In the genomic region with DNA sequence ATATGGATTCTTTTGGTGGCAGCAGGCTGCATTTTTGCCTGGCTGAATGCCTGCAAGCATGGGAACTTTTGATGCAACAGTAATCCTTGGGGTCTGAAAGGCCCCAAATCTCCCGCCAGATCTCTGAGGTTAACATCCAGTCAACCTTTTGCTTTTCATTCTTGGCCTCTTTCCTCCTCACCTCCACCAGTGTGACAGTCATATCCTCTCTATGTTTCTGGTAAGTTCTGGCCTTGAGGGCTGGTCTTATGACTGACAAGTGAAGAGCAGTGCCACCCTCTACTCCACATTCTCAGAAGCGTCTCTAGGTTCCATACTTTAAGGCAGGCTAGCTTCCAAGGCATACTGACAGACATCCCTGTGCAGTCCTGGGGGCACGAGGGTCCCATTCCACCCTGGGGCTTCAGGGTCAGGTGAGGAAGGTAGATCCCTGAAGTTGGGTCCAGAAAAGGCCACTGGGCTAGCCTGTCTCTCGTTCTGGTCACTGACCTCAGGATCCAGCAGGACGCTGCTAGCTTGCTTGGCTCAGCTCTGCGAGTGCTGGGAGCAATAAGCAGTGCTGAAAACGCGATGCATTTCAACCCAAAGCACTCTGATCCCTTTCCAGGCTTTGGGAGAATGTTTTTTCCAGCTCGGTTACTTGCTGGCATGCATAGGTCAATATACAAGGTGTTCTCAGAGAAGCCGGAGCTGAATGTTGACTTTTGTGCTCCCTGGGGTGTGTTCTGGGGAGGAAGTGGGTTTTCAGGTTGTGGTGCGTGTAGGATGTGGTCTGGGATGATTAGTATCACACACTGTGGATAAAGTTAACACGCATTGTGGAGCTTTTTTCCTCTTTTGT, we compare ENCODE assay signal across 7 cellular contexts.
DNase-seq lines count a peak whose midpoint lies in the region; ATAC-seq and TF ChIP-seq lines count a peak whose summit lies in the region.

No MANE protein-coding gene starts in this region.

- peaks cover 4% of the 10 kb centered on the region for H3K79me1 ChIP-seq in mesendoderm (ENCODE audit: low read length)

- no peak overlapping the region for H2AK5ac ChIP-seq in mesendoderm (ENCODE audit: low read length)

- H3K36me3 ChIP-seq in OCI-LY1 (ENCODE audit: insufficient read depth, low read length), result peaks cover 35% of the 10 kb centered on the region; the same call in 1 of the 2 replicates
- peaks cover 0 to 1% (median 0%) of the 10 kb centered on the region in 4 donors for H3K36me3 ChIP-seq in liver (ENCODE audit: control insufficient read depth in 4 of 4, insufficient read depth in 3 of 4, low read depth in 1 of 4, low read length in 3 of 4)
- H3K36me3 ChIP-seq in mesendoderm (ENCODE audit: control insufficient read depth, insufficient read depth, low read length), result no peaks in the 10 kb centered on the region

- H4K8ac ChIP-seq in mesendoderm (ENCODE audit: low read depth, low read length), result no peak overlapping the region

- H3K79me2 ChIP-seq in OCI-LY1 (ENCODE audit: insufficient read depth, low read length) (peaks cover 80% of the 10 kb centered on the region), mesendoderm (ENCODE audit: control insufficient read depth, insufficient read depth, low read length) (no peaks in the 10 kb centered on the region)

- no peak overlapping the region for H2BK15ac ChIP-seq in mesendoderm (replicated peaks; ENCODE audit: low read depth)

- H3K4me2 ChIP-seq in OCI-LY1 (ENCODE audit: low read length) (peak overlapping the region; percentile 27), mesendoderm (ENCODE audit: low read length) (no peak overlapping the region)

- H3K9ac ChIP-seq in OCI-LY1 (ENCODE audit: low read length), result peak overlapping the region; percentile 26; the same call in 1 of the 2 replicates
- H3K9ac ChIP-seq in liver (ENCODE audit: low read depth in 1 of 2, low read length in 2 of 2), result peak overlapping the region in 1 of 2 donors; percentile 20
- H3K9ac ChIP-seq in mesendoderm (ENCODE audit: low read length), result no peak overlapping the region

- no peaks in the 10 kb centered on the region for H3F3A ChIP-seq in OCI-LY1 (ENCODE audit: insufficient read depth, low read length)

- peak overlapping the region; percentile 83 for H3K27ac Mint-ChIP-seq in activated T-helper 17 cell treated with anti-CD3 and anti-CD28 coated beads, Interleukin-2, amount 50 U/mL, for 72 hours

- H3K9me3 ChIP-seq in OCI-LY1 (ENCODE audit: low read length), result no peaks in the 10 kb centered on the region
- no peaks in the 10 kb centered on the region for H3K9me3 ChIP-seq in liver (ENCODE audit: control insufficient read depth in 4 of 4, low read length in 3 of 4)

- no peaks in the 10 kb centered on the region for H3K27me3 Mint-ChIP-seq in activated T-helper 17 cell treated with anti-CD3 and anti-CD28 coated beads, Interleukin-2, amount 50 U/mL, for 72 hours

- H4K20me1 ChIP-seq in OCI-LY1 (ENCODE audit: insufficient read depth, low read length), result no peaks in the 10 kb centered on the region

- WGBS in liver, result 31% methylated on average over 12 of the region's 12 CpGs
- no CpG with 5 or more reads among the region's 12 CpGs for WGBS in mesendoderm (ENCODE audit: extremely low coverage, insufficient coverage, low lambda C conversion rate)

- H2AFZ ChIP-seq in OCI-LY1 (ENCODE audit: low read length), result no peak overlapping the region

- H3K23ac ChIP-seq in mesendoderm (ENCODE audit: low read length), result no peak overlapping the region

- no peak overlapping the region for H4K5ac ChIP-seq in mesendoderm (ENCODE audit: low read length)

- H3K4me3 ChIP-seq in OCI-LY1 (ENCODE audit: low read depth, low read length, poor library complexity, severe bottlenecking) (peak overlapping the region; percentile 2), liver (ENCODE audit: low read depth in 1 of 3, low read length in 3 of 3) (no peak overlapping the region), mesendoderm (ENCODE audit: low read length) (no peak overlapping the region)

- peak overlapping the region; percentile 79 for H3K4me3 Mint-ChIP-seq in activated T-helper 17 cell treated with anti-CD3 and anti-CD28 coated beads, Interleukin-2, amount 50 U/mL, for 72 hours

- TF ChIP-seq RAD21 in liver (IDR thresholded peaks at IDR 0.05), result peak in 1 of 2 donors; percentile 42

- TF ChIP-seq CTCF in OCI-LY1 (IDR thresholded peaks at IDR 0.05; ENCODE audit: low read length) (no peak), liver (IDR thresholded peaks at IDR 0.05; ENCODE audit: low read depth, low read length, missing input control) (no peak)

- H3K9me2 ChIP-seq in OCI-LY1 (ENCODE audit: low read depth, low read length), result no peaks in the 10 kb centered on the region

- peak; percentile 48 for ATAC-seq in GM19467 (IDR thresholded peaks at IDR 0.05; ENCODE audit: unreplicated experiment)
- ATAC-seq in activated T-helper 17 cell treated with anti-CD3 and anti-CD28 coated beads, Interleukin-2, amount 50 U/mL, for 72 hours (replicated peaks), result peak; percentile 96
- ATAC-seq in stimulated activated naive CD8-positive, alpha-beta T cell treated with anti-CD3 and anti-CD28 coated beads, Interleukin-15, Interleukin-2, amounts not matched to agents 100 U/mL and 50 U/mL, for 24 hours, result peak; percentile 94

- H3K56ac ChIP-seq in mesendoderm (ENCODE audit: low read length), result no peak overlapping the region

- H3K18ac ChIP-seq in mesendoderm (ENCODE audit: low read length), result no peak overlapping the region

- H3K9me3 Mint-ChIP-seq in activated T-helper 17 cell treated with anti-CD3 and anti-CD28 coated beads, Interleukin-2, amount 50 U/mL, for 72 hours, result peaks cover 4% of the 10 kb centered on the region

- peaks cover 54% of the 10 kb centered on the region for H3K4me1 Mint-ChIP-seq in activated T-helper 17 cell treated with anti-CD3 and anti-CD28 coated beads, Interleukin-2, amount 50 U/mL, for 72 hours

- peak; percentile 63 for DNase-seq in stimulated activated naive CD8-positive, alpha-beta T cell treated with anti-CD3 and anti-CD28 coated beads, Interleukin-15, Interleukin-2, amounts not matched to agents 100 U/mL and 50 U/mL, for 24 hours
- DNase-seq in mesendoderm, result no peak
- no peak for DNase-seq in globus pallidus (ENCODE audit: low spot score)

- no peak overlapping the region for H3K4ac ChIP-seq in mesendoderm (ENCODE audit: low read depth, low read length)

- H2BK120ac ChIP-seq in mesendoderm (ENCODE audit: low read depth, low read length), result no peak overlapping the region

- no peak overlapping the region for H2BK5ac ChIP-seq in mesendoderm (ENCODE audit: low read length)

- H3K36me3 Mint-ChIP-seq in activated T-helper 17 cell treated with anti-CD3 and anti-CD28 coated beads, Interleukin-2, amount 50 U/mL, for 72 hours (ENCODE audit: low read depth), result peaks cover 15% of the 10 kb centered on the region

- peaks cover 93% of the 10 kb centered on the region for H3K4me1 ChIP-seq in OCI-LY1 (ENCODE audit: insufficient read depth, low read length, severe bottlenecking)
- peaks cover 6 to 24% (median 15%) of the 10 kb centered on the region in 4 donors for H3K4me1 ChIP-seq in liver (ENCODE audit: control insufficient read depth in 4 of 4, insufficient read depth in 4 of 4, low read length in 3 of 4)
- H3K4me1 ChIP-seq in mesendoderm (ENCODE audit: control insufficient read depth, low read depth, low read length), result peaks cover 14% of the 10 kb centered on the region

- H3K27me3 ChIP-seq in OCI-LY1 (ENCODE audit: insufficient read depth, low read length) (no peaks in the 10 kb centered on the region), liver (ENCODE audit: control insufficient read depth in 4 of 4, insufficient read depth in 4 of 4, low read length in 3 of 4) (no peaks in the 10 kb centered on the region), mesendoderm (ENCODE audit: insufficient read depth, low read length, poor library complexity) (no peaks in the 10 kb centered on the region)

- H3K27ac ChIP-seq in OCI-LY1 (ENCODE audit: low read depth, low read length, poor library complexity, severe bottlenecking), result peak overlapping the region; percentile 69
- peak overlapping the region; percentile 51 to 63 for H3K27ac ChIP-seq in liver (ENCODE audit: low read depth in 1 of 2, low read length in 2 of 2)
- H3K27ac ChIP-seq in mesendoderm (ENCODE audit: low read depth, low read length), result no peak overlapping the region

TF ChIP-seq in liver, 16 proteins besides CTCF, POLR2A, EP300 and RAD21:
- TF ChIP-seq RXRA (IDR thresholded peaks at IDR 0.05), result peak; percentile 27 to 42
- TF ChIP-seq SP1 (IDR thresholded peaks at IDR 0.05), result peak; percentile 29
- TF ChIP-seq REST (IDR thresholded peaks at IDR 0.05), result peak; percentile 61
- TF ChIP-seq EGR1 (IDR thresholded peaks at IDR 0.05; ENCODE audit: low read depth in 2 of 2), result no peak
- peak; percentile 33 to 47 for TF ChIP-seq HNF4A (conservative IDR thresholded peaks at IDR 0.05)
TF ChIP-seq in liver: peak in this region for 4.
